ENCODE assay signal across 27 cellular contexts in genomic region chr16:13684819-13685218, GRCh38.
"Had no signal": no experiment of that assay in that cellular context is flagged by ENCODE, and none has a peak within 500 bp of the region (broad histone marks: within the 10 kb centered on the region; RNA-seq: fewer than 3 reads in every experiment).

No MANE protein-coding gene starts in this region.

- DNase-seq: stimulated activated CD4-positive, alpha-beta T cell treated with anti-CD3 and anti-CD28 coated beads, Interleukin-2, amount 100 ng/mL, for 48 hours; stimulated activated CD4-positive, alpha-beta T cell treated with anti-CD3 and anti-CD28 coated beads, Interleukin-4, amount 100 ng/mL, for 1 hour; stimulated activated CD4-positive, alpha-beta T cell treated with anti-CD3 and anti-CD28 coated beads, Interleukin-4, amount 100 ng/mL, for 24 hours; stimulated activated CD4-positive, alpha-beta T cell treated with anti-CD3 and anti-CD28 coated beads, Interleukin-4, amount 100 ng/mL, for 4 hours; stimulated activated CD8-positive, alpha-beta memory T cell treated with anti-CD3 and anti-CD28 coated beads, Interleukin-4, amount 100 ng/mL, for 48 hours; stimulated activated naive B cell treated with anti-CD40 and anti-IgM and Interleukin-4, amounts not matched to agents 10 μg/mL and 1 μg/mL and 100 μg/mL, for 72 hours; stimulated activated naive CD4-positive, alpha-beta T cell; stimulated activated naive CD4-positive, alpha-beta T cell treated with Interleukin-2 at 50 U/mL for 16 hours; stimulated activated naive CD8-positive, alpha-beta T cell treated with anti-CD3 and anti-CD28 coated beads, Interleukin-15, amount 100 ng/mL, for 72 hours; stimulated activated naive CD8-positive, alpha-beta T cell treated with anti-CD3 and anti-CD28 coated beads, Interleukin-15, Interleukin-2, amounts not matched to agents 100 U/mL and 50 U/mL, for 24 hours; stomach; substantia nigra; testis; thyroid gland; tibial artery; transverse colon; trophoblast cell; upper lobe of left lung; upper lobe of right lung; uterus had no signal

- H3K36me3 ChIP-seq: stomach, suprapubic skin, thoracic aorta, thyroid gland, tibial artery, tibial nerve, transverse colon, upper lobe of left lung, upper lobe of right lung, uterus, vagina had no signal

- ATAC-seq: stimulated activated effector memory CD8-positive, alpha-beta T cell treated with anti-CD3 and anti-CD28 coated beads, Interleukin-12 subunit alpha, Interleukin-12 subunit beta, amount 100 ng/mL, for 72 hours; stimulated activated memory B cell treated with anti-CD40 and anti-IgM and Interleukin-4, amounts not matched to agents 10 μg/mL and 1 μg/mL and 100 μg/mL, for 72 hours; stimulated activated naive B cell treated with anti-CD40 and anti-IgM and Interleukin-4, amounts not matched to agents 10 μg/mL and 1 μg/mL and 100 μg/mL, for 72 hours; stimulated activated naive CD8-positive, alpha-beta T cell treated with anti-CD3 and anti-CD28 coated beads, Interleukin-15, amount 100 ng/mL, for 72 hours; stimulated activated naive CD8-positive, alpha-beta T cell treated with anti-CD3 and anti-CD28 coated beads, Interleukin-15, Interleukin-2, amounts not matched to agents 100 U/mL and 50 U/mL, for 24 hours; upper lobe of right lung had no signal

- H3K27me3 ChIP-seq: stomach, suprapubic skin, testis, thyroid gland, tibial artery, tibial nerve, transverse colon, upper lobe of left lung, upper lobe of right lung, uterus, vagina had no signal

- FAIRE-seq: urothelium cell line had no signal

- H3K4me1 ChIP-seq: stomach, suprapubic skin, testis, thyroid gland, tibial artery, tibial nerve, transverse colon, upper lobe of left lung, upper lobe of right lung, uterus, vagina had no signal

- H3K9me3 ChIP-seq: stomach, suprapubic skin, testis, thoracic aorta, thyroid gland, tibial artery, tibial nerve, transverse colon, upper lobe of left lung, upper lobe of right lung, uterus, vagina had no signal

- H3K27ac ChIP-seq: stomach, suprapubic skin, testis, thoracic aorta, thyroid gland, tibial artery, tibial nerve, transverse colon, upper lobe of left lung, upper lobe of right lung, uterus, vagina had no signal

- H3K4me3 ChIP-seq: stomach, suprapubic skin, testis, thoracic aorta, thyroid gland, tibial artery, tibial nerve, transverse colon, upper lobe of left lung, upper lobe of right lung, uterus, vagina had no signal
